In genomic region chr11:117817213-117818035, GRCh38 we compare ENCODE assay signal across 8 cellular contexts. TPM values are rescaled to one million over a fixed set of nuclear protein-coding genes. Genes with fewer than 3 reads are reported as not detected.
DNase-seq lines count a peak whose midpoint lies in the region; ATAC-seq and TF ChIP-seq lines count a peak whose summit lies in the region.

No MANE protein-coding gene starts in this region.

- no peak overlapping the region for H3K14ac ChIP-seq in trophoblast cell (ENCODE audit: low read length)

- H2BK12ac ChIP-seq in trophoblast cell (ENCODE audit: low read length), result no peak overlapping the region

- no peaks in the 10 kb centered on the region for H3F3A ChIP-seq in SK-N-SH (replicated peaks; ENCODE audit: insufficient read depth)

- 35% methylated on average over 21 of the region's 21 CpGs for WGBS in SK-N-SH (ENCODE audit: low lambda C conversion rate)
- no CpG with 5 or more reads among the region's 21 CpGs for WGBS in trophoblast cell (ENCODE audit: extremely low coverage, insufficient coverage, insufficient read length)
- WGBS in transverse colon (ENCODE audit: low coverage in 1 of 2), 2 donors, result 18% methylated on average over 20 of the region's 21 CpGs; no CpG with 5 or more reads in 1 of the 2 donors

- TF ChIP-seq RAD21 in SK-N-SH (IDR thresholded peaks at IDR 0.05; ENCODE audit: low read length), result peak; percentile 92

- peaks cover 8 to 28% of the 10 kb centered on the region in 2 experiments; a peak in 2 of 4 replicates for H3K4me1 ChIP-seq in SK-N-SH (ENCODE audit: control insufficient read depth in 1 of 2, insufficient read depth in 2 of 2, low read depth in 1 of 2, low read length in 1 of 2)
- H3K4me1 ChIP-seq in trophoblast cell (ENCODE audit: control insufficient read depth in 1 of 2, insufficient read depth in 2 of 2, low read length in 2 of 2), result peaks cover 21 to 26% of the 10 kb centered on the region in 2 experiments
- H3K4me1 ChIP-seq in transverse colon, result peaks cover 25 to 63% (median 49%) of the 10 kb centered on the region in 4 donors

- POLR2A ChIA-PET in SK-N-SH (lab: Yijun Ruan, JAX), result interaction anchor here (0.5 to 1.9 kb wide), 4 partner anchors 308 to 595 kb away, joined by 3 to 9 read pairs (median 4); no protein-coding TSS in a partner anchor

- no peaks in the 10 kb centered on the region for H3K27me3 ChIP-seq in MG63
- H3K27me3 ChIP-seq in SK-N-SH (ENCODE audit: insufficient read depth), result no peaks in the 10 kb centered on the region
- no peaks in the 10 kb centered on the region for H3K27me3 ChIP-seq in trophoblast cell (ENCODE audit: insufficient read depth, low read length)
- H3K27me3 ChIP-seq in transverse colon, result no peaks in the 10 kb centered on the region

- no peak overlapping the region for H3K4ac ChIP-seq in trophoblast cell (ENCODE audit: low read depth, low read length)

- no peak overlapping the region for H3K9ac ChIP-seq in SK-N-SH
- H3K9ac ChIP-seq in trophoblast cell (ENCODE audit: low read length), result no peak overlapping the region

- H3K4me3 ChIP-seq in MG63 (no peak overlapping the region), SK-N-SH (ENCODE audit: low read depth in 2 of 2, low read length in 1 of 2) (peak overlapping the region in 1 of 2 experiments; percentile 33; a peak in 1 of 4 replicates), trophoblast cell (ENCODE audit: low read depth, low read length) (no peak overlapping the region), transverse colon (no peak overlapping the region)

- H3K18ac ChIP-seq in trophoblast cell (ENCODE audit: low read length), result no peak overlapping the region

- ATAC-seq in GM18907 (IDR thresholded peaks at IDR 0.05; ENCODE audit: unreplicated experiment), result peak; percentile 27
- ATAC-seq in activated naive CD4-positive, alpha-beta T cell treated with anti-CD3 and anti-CD28 coated beads, Interleukin-2, amount 50 U/mL, for 72 hours, result peak; percentile 41 to 59

- H3K9me2 ChIP-seq in SK-N-SH, result no peaks in the 10 kb centered on the region

- H4K12ac ChIP-seq in trophoblast cell (ENCODE audit: low read depth, low read length), result no peak overlapping the region

- DNase-seq in AG08396 (ENCODE audit: low spot score), result peak; percentile 79
- peak; percentile 68 for DNase-seq in MG63
- DNase-seq in SK-N-SH, result peak; percentile 83
- peak; percentile 93 to 94 for DNase-seq in activated naive CD4-positive, alpha-beta T cell treated with anti-CD3 and anti-CD28 coated beads, Interleukin-2, amount 50 U/mL, for 72 hours (ENCODE audit: low spot score in 2 of 2)
- DNase-seq in head of caudate nucleus, result peak; percentile 53 to 97 (median 92)
- DNase-seq in trophoblast cell, result peak; percentile 74 to 88
- peak; percentile 88 for DNase-seq in transverse colon

- H3K23ac ChIP-seq in trophoblast cell (ENCODE audit: low read length), result no peak overlapping the region

- no peak for TF ChIP-seq POLR2A in transverse colon (IDR thresholded peaks at IDR 0.05)

- no peaks in the 10 kb centered on the region for H3K9me3 Mint-ChIP-seq in activated naive CD4-positive, alpha-beta T cell treated with anti-CD3 and anti-CD28 coated beads, Interleukin-2, amount 50 U/mL, for 72 hours

- peaks cover 4% of the 10 kb centered on the region for H3K79me1 ChIP-seq in trophoblast cell (ENCODE audit: low read length)

- no peak overlapping the region for H2BK5ac ChIP-seq in trophoblast cell (ENCODE audit: low read depth, low read length, poor library complexity)

- H4K8ac ChIP-seq in trophoblast cell (ENCODE audit: low read depth, low read length), result no peak overlapping the region

- no peaks in the 10 kb centered on the region for H4K20me1 ChIP-seq in SK-N-SH (ENCODE audit: insufficient read depth)

- no peak overlapping the region for H3K4me2 ChIP-seq in SK-N-SH
- H3K4me2 ChIP-seq in trophoblast cell (ENCODE audit: low read length), result peak overlapping the region; percentile 29

- H3K36me3 ChIP-seq in MG63 (no peaks in the 10 kb centered on the region), SK-N-SH (replicated peaks in 1 of 2; ENCODE audit: control insufficient read depth in 1 of 2, insufficient read depth in 2 of 2, low read length in 1 of 2) (no peaks in the 10 kb centered on the region), trophoblast cell (ENCODE audit: control insufficient read depth in 1 of 2, insufficient read depth in 2 of 2, low read length in 2 of 2) (no peaks in the 10 kb centered on the region), transverse colon (no peaks in the 10 kb centered on the region)

- H3K27ac Mint-ChIP-seq in activated naive CD4-positive, alpha-beta T cell treated with anti-CD3 and anti-CD28 coated beads, Interleukin-2, amount 50 U/mL, for 72 hours, result peak overlapping the region; percentile 98

- no peak overlapping the region for H2BK120ac ChIP-seq in trophoblast cell (ENCODE audit: insufficient read depth, low read length, poor library complexity)

- intact Hi-C loops in head of caudate nucleus (cut with DNase I), result loop anchor here (5.0 kb wide), 2 partner anchors 375 to 390 kb away; no protein-coding TSS in a partner anchor
- intact Hi-C loops in transverse colon (cut with DNase I; ENCODE audit: low total_unique reads), result loop anchor here (5.0 kb wide), 1 partner anchor 385 kb away; no protein-coding TSS in a partner anchor

- peak; percentile 98 for TF ChIP-seq CTCF in SK-N-SH (IDR thresholded peaks at IDR 0.05)
- TF ChIP-seq CTCF in transverse colon (IDR thresholded peaks at IDR 0.05), result peak; percentile 99 to 100 (median 100)

- H3K79me2 ChIP-seq in SK-N-SH (ENCODE audit: insufficient read depth) (no peaks in the 10 kb centered on the region), trophoblast cell (ENCODE audit: control insufficient read depth, insufficient read depth, low read length, poor library complexity) (no peaks in the 10 kb centered on the region)

- H3K36me3 Mint-ChIP-seq in activated naive CD4-positive, alpha-beta T cell treated with anti-CD3 and anti-CD28 coated beads, Interleukin-2, amount 50 U/mL, for 72 hours, result no peaks in the 10 kb centered on the region

- in situ Hi-C loops in transverse colon (cut with MboI; ENCODE audit: low pct_ligation_motif_present in 1 of 4, low pct_unique_long_range_greater_than_20kb in 1 of 4, low sequenced_read_pairs in 3 of 4), result loop anchor here in 1 of 4 donors (25.0 kb wide), 2 partner anchors 245 to 380 kb away; no protein-coding TSS in a partner anchor

- no peak overlapping the region for H3K27ac ChIP-seq in SK-N-SH (ENCODE audit: low read depth in 2 of 2, low read length in 1 of 2)
- H3K27ac ChIP-seq in trophoblast cell (ENCODE audit: low read depth, low read length), result no peak overlapping the region
- H3K27ac ChIP-seq in transverse colon, result peak overlapping the region; percentile 75 to 79 (median 76)

- H2AFZ ChIP-seq in SK-N-SH (ENCODE audit: low read depth), result peak overlapping the region; percentile 81
- no peak overlapping the region for H2AFZ ChIP-seq in trophoblast cell (ENCODE audit: insufficient read depth, low read length, poor library complexity)

- no peak overlapping the region for H4K91ac ChIP-seq in trophoblast cell (ENCODE audit: low read depth, low read length)

- no peaks in the 10 kb centered on the region for H3K9me3 ChIP-seq in MG63
- no peaks in the 10 kb centered on the region for H3K9me3 ChIP-seq in SK-N-SH
- H3K9me3 ChIP-seq in trophoblast cell (ENCODE audit: insufficient read depth, low read depth, low read length), result no peaks in the 10 kb centered on the region
- no peaks in the 10 kb centered on the region for H3K9me3 ChIP-seq in transverse colon

- TF ChIP-seq EP300 in SK-N-SH (IDR thresholded peaks at IDR 0.05; ENCODE audit: borderline replicate concordance in 1 of 2, low read depth in 1 of 2, low read length in 1 of 2) (no peak), transverse colon (IDR thresholded peaks at IDR 0.05; ENCODE audit: low read depth) (no peak)

- H2AK5ac ChIP-seq in trophoblast cell (ENCODE audit: low read length), result no peak overlapping the region

- CTCF ChIA-PET in SK-N-SH (lab: Yijun Ruan, JAX), result interaction anchor here (0.6 to 25.9 kb wide), 58 partner anchors 10 to 490 kb away, joined by 3 to 481 read pairs (median 4); partner anchors contain the start of genes CEP164 and FXYD6

RNA-seq across cellular contexts. Expression of gene FXYD2, which starts 7.1 kb away (rescaled TPM):
- not detected in 2 replicates for total RNA-seq in MG63 (2014; rRNA removed; shearing (Covaris generic); ENCODE audit: low replicate concordance)
- polyA plus RNA-seq in SK-N-SH (2012; rRNA removed), result not detected in 2 replicates
- polyA plus RNA-seq in SK-N-SH (2012; cell fraction: cytosol; rRNA removed), result 0.03 TPM in 1 of 2 replicates, not detected in the other
- not detected in 2 replicates for polyA plus RNA-seq in SK-N-SH (2012; cell fraction: nucleus; rRNA removed)
- 1 to 10 TPM; 1.6 to 4.8 TPM for total RNA-seq in activated naive CD4-positive, alpha-beta T cell treated with anti-CD3 and anti-CD28 coated beads, Interleukin-2, amount 50 U/mL, for 72 hours
- not detected in 2 replicates for polyA plus RNA-seq in trophoblast cell (2013)
- 1 to 10 TPM in 2 of 4 donors, under 1 TPM in 1, not detected in 1; 0.64 to 1.2 (median 1.1) TPM for total RNA-seq in transverse colon

RNA-seq across cellular contexts. Expression of gene DSCAML1, which starts 20.4 kb away (rescaled TPM):
- total RNA-seq in MG63 (2014; rRNA removed; shearing (Covaris generic); ENCODE audit: low replicate concordance), result not detected in 2 replicates
- polyA plus RNA-seq in SK-N-SH (2012; rRNA removed), result not detected in 2 replicates
- polyA plus RNA-seq in SK-N-SH (2012; cell fraction: cytosol; rRNA removed), result under 0.01 TPM in 1 of 2 replicates, not detected in the other
- polyA plus RNA-seq in SK-N-SH (2012; cell fraction: nucleus; rRNA removed), result not detected in 2 replicates
- 1 to 10 TPM; 2.5 to 5.0 TPM for total RNA-seq in activated naive CD4-positive, alpha-beta T cell treated with anti-CD3 and anti-CD28 coated beads, Interleukin-2, amount 50 U/mL, for 72 hours
- polyA plus RNA-seq in trophoblast cell (2013), result 0.01 TPM in 1 of 2 replicates, not detected in the other
- total RNA-seq in transverse colon, result 1 to 10 TPM; 2.9 to 5.8 (median 3.3) TPM

RNA-seq across cellular contexts. Expression of gene FXYD6, which starts 59.0 kb away (rescaled TPM):
- not detected in 2 replicates for total RNA-seq in MG63 (2014; rRNA removed; shearing (Covaris generic); ENCODE audit: low replicate concordance)
- polyA plus RNA-seq in SK-N-SH (2012; rRNA removed), result 1.4 and 4.3 TPM in 2 replicates
- polyA plus RNA-seq in SK-N-SH (2012; cell fraction: cytosol; rRNA removed), result 2.5 and 4.6 TPM in 2 replicates
- polyA plus RNA-seq in SK-N-SH (2012; cell fraction: nucleus; rRNA removed), result 0.56 and 1.6 TPM in 2 replicates
- under 1 TPM in 1 of 2 donors, not detected in 1; 0.31 TPM for total RNA-seq in activated naive CD4-positive, alpha-beta T cell treated with anti-CD3 and anti-CD28 coated beads, Interleukin-2, amount 50 U/mL, for 72 hours
- polyA plus RNA-seq in trophoblast cell (2013), result 4.7 TPM in 2 replicates
- total RNA-seq in transverse colon, result 10 to 100 TPM; 29.2 to 62.5 (median 46.0) TPM

Comparison
In these comparisons a context has a peak if more than half of its experiments do, and no peak if none do; other contexts are left out.
1. H3K27ac ChIP-seq: peak in transverse colon (4 of 4); none in SK-N-SH (0 of 2) and trophoblast cell (single experiment).
2. RNA of gene FXYD6, which starts 59.0 kb away (total RNA-seq): 29.2 to 62.5 TPM in transverse colon; 0.31 TPM in activated naive CD4-positive, alpha-beta T cell treated with anti-CD3 and anti-CD28 coated beads, Interleukin-2, amount 50 U/mL, for 72 hours and not detected in MG63; every median in the first group is over 10 times any median in the second.
3. Peak in every context shown above with its lines, with median percentiles within 50 percentile points of each other: DNase-seq.